In the genomic region with DNA sequence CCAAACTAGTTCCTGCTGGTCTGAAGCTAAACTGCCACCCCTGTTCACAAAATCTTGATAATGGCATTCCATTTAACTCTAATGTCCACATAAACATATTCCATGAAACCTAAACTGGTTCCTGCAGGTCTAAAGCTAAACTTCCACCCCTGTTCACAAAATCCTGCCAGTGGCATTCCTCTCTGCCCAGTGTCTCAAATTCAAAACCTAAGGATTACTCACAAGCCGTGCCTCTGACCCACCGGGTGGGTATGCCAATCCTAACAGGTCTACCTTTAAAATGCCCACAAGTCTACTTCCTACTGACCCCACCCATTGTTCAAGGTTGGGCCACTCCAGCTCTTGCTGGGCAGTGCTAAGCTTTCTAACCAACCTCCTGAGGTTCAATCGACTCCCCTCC, we compare ENCODE assay signal across 10 cellular contexts.
DNase-seq lines count a peak whose midpoint lies in the region; ATAC-seq and TF ChIP-seq lines count a peak whose summit lies in the region.
"Had no signal": no experiment of that assay in that cellular context is flagged by ENCODE, and none has a peak within 500 bp of the region (broad histone marks: within the 10 kb centered on the region; RNA-seq: fewer than 3 reads in every experiment).

No MANE protein-coding gene starts in this region.

- peak overlapping the region; percentile 92 for H3K27ac ChIP-seq in KMS-11
- peak overlapping the region; percentile 56 to 71 for H3K27ac ChIP-seq in left lung
- peak overlapping the region; percentile 58 to 81 (median 76) for H3K27ac ChIP-seq in stomach
- H3K27ac ChIP-seq in SK-N-SH (ENCODE audit: low read depth in 2 of 2, low read length in 1 of 2), result no peak overlapping the region

- no peaks in the 10 kb centered on the region for H3K36me3 ChIP-seq in KMS-11 (ENCODE audit: insufficient read depth)
- H3K36me3 ChIP-seq in adipocyte (ENCODE audit: control insufficient read depth, insufficient read depth, low read length, severe bottlenecking), result no peaks in the 10 kb centered on the region
- no peaks in the 10 kb centered on the region for H3K36me3 ChIP-seq in left lung
- no peaks in the 10 kb centered on the region for H3K36me3 ChIP-seq in stomach
- peaks cover 0 to 24% of the 10 kb centered on the region in 2 experiments for H3K36me3 ChIP-seq in SK-N-SH (replicated peaks in 1 of 2; ENCODE audit: control insufficient read depth in 1 of 2, insufficient read depth in 2 of 2, low read length in 1 of 2)

- H3K4me3 Mint-ChIP-seq in activated CD4-positive, alpha-beta T cell treated with anti-CD3 and anti-CD28 coated beads, Interleukin-2, amount 10 ng/mL, durations not matched to agents 24 days and 14 days, result no peak overlapping the region

- H3K79me2 ChIP-seq in KMS-11 (ENCODE audit: insufficient read depth, low read depth), result no peaks in the 10 kb centered on the region; the same call in 1 of the 2 replicates
- H3K79me2 ChIP-seq in SK-N-SH (ENCODE audit: insufficient read depth), result peaks cover 39% of the 10 kb centered on the region; the same call in 1 of the 2 replicates

- DNase-seq in adipocyte (ENCODE audit: low read depth), result peak; percentile 51
- no peak for DNase-seq in left lung
- DNase-seq in stomach, result no peak
- DNase-seq in SK-N-SH, result no peak
- DNase-seq in activated CD4-positive, alpha-beta T cell treated with anti-CD3 and anti-CD28 coated beads, Interleukin-2, amount 10 ng/mL, durations not matched to agents 24 days and 14 days, result no peak
- DNase-seq: NCI-H2171 treated with DMSO at 0.1 percent for 48 hours, SHP77 had no signal

- no peaks in the 10 kb centered on the region for H3K27me3 ChIP-seq in KMS-11 (ENCODE audit: insufficient read depth, low read depth)
- no peaks in the 10 kb centered on the region for H3K27me3 ChIP-seq in adipocyte (replicated peaks; ENCODE audit: control insufficient read depth, insufficient read depth, low read length)
- no peaks in the 10 kb centered on the region for H3K27me3 ChIP-seq in left lung
- no peaks in the 10 kb centered on the region for H3K27me3 ChIP-seq in stomach
- no peaks in the 10 kb centered on the region for H3K27me3 ChIP-seq in SK-N-SH (ENCODE audit: insufficient read depth)

- no peaks in the 10 kb centered on the region for H3F3A ChIP-seq in SK-N-SH (replicated peaks; ENCODE audit: insufficient read depth)

- H3K9ac ChIP-seq in KMS-11 (peak overlapping the region; percentile 65), adipocyte (ENCODE audit: low read length) (no peak overlapping the region), SK-N-SH (no peak overlapping the region)

- CTCF ChIA-PET in SK-N-SH (lab: Yijun Ruan, JAX), result interaction anchor here (0.7 to 3.1 kb wide), 6 partner anchors 11 to 326 kb away, joined by 3 to 19 read pairs (median 6); no protein-coding TSS in a partner anchor

- no peak for TF ChIP-seq POLR2A in stomach (IDR thresholded peaks at IDR 0.05)

- no peaks in the 10 kb centered on the region for H3K9me3 Mint-ChIP-seq in activated CD4-positive, alpha-beta T cell treated with anti-CD3 and anti-CD28 coated beads, Interleukin-2, amount 10 ng/mL, durations not matched to agents 24 days and 14 days

- H2AFZ ChIP-seq in KMS-11 (ENCODE audit: low read depth) (peak overlapping the region; percentile 24), SK-N-SH (ENCODE audit: low read depth) (no peak overlapping the region)

- H3K4me3 ChIP-seq in KMS-11 (IDR thresholded peaks at IDR 0.05; ENCODE audit: insufficient read depth, low read depth, low read length) (no peak overlapping the region), adipocyte (ENCODE audit: low read length) (no peak overlapping the region), left lung (no peak overlapping the region), stomach (no peak overlapping the region), SK-N-SH (ENCODE audit: low read depth in 2 of 2, low read length in 1 of 2) (no peak overlapping the region)

- H3K36me3 Mint-ChIP-seq in activated CD4-positive, alpha-beta T cell treated with anti-CD3 and anti-CD28 coated beads, Interleukin-2, amount 10 ng/mL, durations not matched to agents 24 days and 14 days (ENCODE audit: low read depth), result no peaks in the 10 kb centered on the region

- POLR2A ChIA-PET in SK-N-SH (lab: Yijun Ruan, JAX), result no interaction called here

- TF ChIP-seq EP300 in stomach (IDR thresholded peaks at IDR 0.05), result no peak
- TF ChIP-seq EP300 in SK-N-SH (IDR thresholded peaks at IDR 0.05; ENCODE audit: borderline replicate concordance in 1 of 2, low read depth in 1 of 2, low read length in 1 of 2), result no peak

- 20 to 53% (median 35%) methylated on average over 3 of the region's 3 CpGs for WGBS in stomach, 5 donors
- WGBS in SK-N-SH (ENCODE audit: low lambda C conversion rate), result 92% methylated on average over 3 of the region's 3 CpGs

- H3K4me1 Mint-ChIP-seq in activated CD4-positive, alpha-beta T cell treated with anti-CD3 and anti-CD28 coated beads, Interleukin-2, amount 10 ng/mL, durations not matched to agents 24 days and 14 days, result no peaks in the 10 kb centered on the region

- ATAC-seq in left lung, result peak; percentile 34
- no peak for ATAC-seq in GM19324 (IDR thresholded peaks at IDR 0.05; ENCODE audit: low FRiP score, unreplicated experiment)
- ATAC-seq: activated CD4-positive, CD25-positive, alpha-beta regulatory T cell treated with anti-CD3 and anti-CD28 coated beads, Interleukin-2, amount 50 U/mL, for 24 hours had no signal

- H3K9me3 ChIP-seq in adipocyte (ENCODE audit: control insufficient read depth, low read length), result no peaks in the 10 kb centered on the region
- no peaks in the 10 kb centered on the region for H3K9me3 ChIP-seq in left lung
- H3K9me3 ChIP-seq in stomach, result no peaks in the 10 kb centered on the region
- no peaks in the 10 kb centered on the region for H3K9me3 ChIP-seq in SK-N-SH

- H3K27me3 Mint-ChIP-seq in activated CD4-positive, alpha-beta T cell treated with anti-CD3 and anti-CD28 coated beads, Interleukin-2, amount 10 ng/mL, durations not matched to agents 24 days and 14 days, result peaks cover 4% of the 10 kb centered on the region

- H3K4me1 ChIP-seq in KMS-11 (ENCODE audit: low read depth, poor library complexity, severe bottlenecking) (peaks cover 68% of the 10 kb centered on the region), adipocyte (ENCODE audit: control insufficient read depth, insufficient read depth, low read length) (peaks cover 6% of the 10 kb centered on the region), left lung (peaks cover 15 to 70% of the 10 kb centered on the region in 2 donors), stomach (peaks cover 58 to 81% (median 70%) of the 10 kb centered on the region in 4 donors), SK-N-SH (ENCODE audit: control insufficient read depth in 1 of 2, insufficient read depth in 2 of 2, low read depth in 1 of 2, low read length in 1 of 2) (peaks cover 8 to 59% of the 10 kb centered on the region in 2 experiments; a peak in 2 of 4 replicates)

- peak overlapping the region; percentile 83 for H3K4me2 ChIP-seq in KMS-11
- H3K4me2 ChIP-seq in SK-N-SH, result no peak overlapping the region

- intact Hi-C loops in left lung (cut with DNase I), result no loop called here
- intact Hi-C loops in stomach (cut with DNase I; ENCODE audit: low total_unique reads), result no loop called here
- intact Hi-C loops in activated CD4-positive, alpha-beta T cell treated with anti-CD3 and anti-CD28 coated beads, Interleukin-2, amount 10 ng/mL, durations not matched to agents 24 days and 14 days (cut with micrococcal nuclease), result no loop called here

- TF ChIP-seq CTCF in KMS-11 (conservative IDR thresholded peaks at IDR 0.05; ENCODE audit: low read depth, low read length) (no peak), left lung (IDR thresholded peaks at IDR 0.05) (no peak), stomach (IDR thresholded peaks at IDR 0.05) (no peak), SK-N-SH (IDR thresholded peaks at IDR 0.05) (no peak)

- no peaks in the 10 kb centered on the region for H4K20me1 ChIP-seq in KMS-11 (ENCODE audit: insufficient read depth)
- peaks cover 10% of the 10 kb centered on the region; the same call in 1 of the 2 replicates for H4K20me1 ChIP-seq in SK-N-SH (ENCODE audit: insufficient read depth)

- H3K9me2 ChIP-seq in SK-N-SH, result no peaks in the 10 kb centered on the region

- no peak overlapping the region for H3K27ac Mint-ChIP-seq in activated CD4-positive, alpha-beta T cell treated with anti-CD3 and anti-CD28 coated beads, Interleukin-2, amount 10 ng/mL, durations not matched to agents 24 days and 14 days

- no peak for TF ChIP-seq RAD21 in SK-N-SH (IDR thresholded peaks at IDR 0.05; ENCODE audit: low read length)

TF ChIP-seq in SK-N-SH, 30 proteins besides CTCF, POLR2A, EP300 and RAD21:
- TF ChIP-seq MEF2A (IDR thresholded peaks at IDR 0.05; ENCODE audit: borderline replicate concordance, low read depth) (no peak), USF2 (IDR thresholded peaks at IDR 0.05; ENCODE audit: borderline replicate concordance, low read depth, low read length) (no peak), JUND (IDR thresholded peaks at IDR 0.05) (no peak), FOSL2 (IDR thresholded peaks at IDR 0.05; ENCODE audit: borderline replicate concordance, low read depth) (no peak), SIN3A (IDR thresholded peaks at IDR 0.05; ENCODE audit: borderline replicate concordance, low read depth, low read length) (no peak), SMC3 (IDR thresholded peaks at IDR 0.05; ENCODE audit: low read depth, low read length) (no peak), MXI1 (IDR thresholded peaks at IDR 0.05; ENCODE audit: low read depth, low read length) (no peak), YY1 (IDR thresholded peaks at IDR 0.05; ENCODE audit: low read depth) (no peak), FOXJ3 (CRISPR knock-in tag; IDR thresholded peaks at IDR 0.05) (no peak), TCF12 (IDR thresholded peaks at IDR 0.05) (no peak)
- TF ChIP-seq, protein P1, sequence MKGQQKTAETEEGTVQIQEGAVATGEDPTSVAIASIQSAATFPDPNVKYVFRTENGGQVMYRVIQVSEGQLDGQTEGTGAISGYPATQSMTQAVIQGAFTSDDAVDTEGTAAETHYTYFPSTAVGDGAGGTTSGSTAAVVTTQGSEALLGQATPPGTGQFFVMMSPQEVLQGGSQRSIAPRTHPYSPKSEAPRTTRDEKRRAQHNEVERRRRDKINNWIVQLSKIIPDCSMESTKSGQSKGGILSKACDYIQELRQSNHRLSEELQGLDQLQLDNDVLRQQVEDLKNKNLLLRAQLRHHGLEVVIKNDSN (IDR thresholded peaks at IDR 0.05; ENCODE audit: borderline replicate concordance, low read depth), result no peak
TF ChIP-seq in SK-N-SH: peak in this region for 0.

Comparison
In these comparisons a context has a peak if more than half of its experiments do, and no peak if none do; other contexts are left out.
1. H3K27ac ChIP-seq: peak in KMS-11 (single experiment), left lung (2 of 2) and stomach (5 of 5); none in SK-N-SH (0 of 2).